In genomic region chr20:58129736-58130135, GRCh38 we compare ENCODE assay signal across 2 cellular contexts.
TF ChIP-seq lines count a peak whose summit lies in the region.

No MANE protein-coding gene starts in this region.

TF ChIP-seq in GM23338, 12 proteins besides CTCF, POLR2A, EP300 and RAD21:
- TF ChIP-seq REST (IDR thresholded peaks at IDR 0.05; ENCODE audit: unreplicated experiment) (no peak), JUNB (IDR thresholded peaks at IDR 0.05; ENCODE audit: unreplicated experiment) (no peak), EZH2phosphoT487 (IDR thresholded peaks at IDR 0.05; ENCODE audit: unreplicated experiment) (no peak), EZH2 (IDR thresholded peaks at IDR 0.05; ENCODE audit: low read depth, unreplicated experiment) (no peak), ZNF462 (CRISPR knock-in tag; IDR thresholded peaks at IDR 0.05) (no peak), POLR2AphosphoS5 (IDR thresholded peaks at IDR 0.05; ENCODE audit: low read depth) (no peak), ZNF331 (CRISPR knock-in tag; IDR thresholded peaks at IDR 0.05; ENCODE audit: low read depth) (no peak), STAT1 (IDR thresholded peaks at IDR 0.05; ENCODE audit: unreplicated experiment) (no peak), ZNF114 (CRISPR knock-in tag; IDR thresholded peaks at IDR 0.05) (no peak), NANOG (IDR thresholded peaks at IDR 0.05; ENCODE audit: borderline replicate concordance) (no peak), CREB1 (CRISPR knock-in tag; IDR thresholded peaks at IDR 0.05; ENCODE audit: low read depth) (no peak)
- TF ChIP-seq, protein P1, sequence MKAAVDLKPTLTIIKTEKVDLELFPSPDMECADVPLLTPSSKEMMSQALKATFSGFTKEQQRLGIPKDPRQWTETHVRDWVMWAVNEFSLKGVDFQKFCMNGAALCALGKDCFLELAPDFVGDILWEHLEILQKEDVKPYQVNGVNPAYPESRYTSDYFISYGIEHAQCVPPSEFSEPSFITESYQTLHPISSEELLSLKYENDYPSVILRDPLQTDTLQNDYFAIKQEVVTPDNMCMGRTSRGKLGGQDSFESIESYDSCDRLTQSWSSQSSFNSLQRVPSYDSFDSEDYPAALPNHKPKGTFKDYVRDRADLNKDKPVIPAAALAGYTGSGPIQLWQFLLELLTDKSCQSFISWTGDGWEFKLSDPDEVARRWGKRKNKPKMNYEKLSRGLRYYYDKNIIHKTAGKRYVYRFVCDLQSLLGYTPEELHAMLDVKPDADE (IDR thresholded peaks at IDR 0.05), result no peak

TF ChIP-seq in HepG2, 621 proteins besides CTCF, POLR2A, EP300 and RAD21:
- TF ChIP-seq HNRNPLL (IDR thresholded peaks at IDR 0.05; ENCODE audit: low read depth, low read length, poor library complexity, severe bottlenecking), result peak; percentile 22
- TF ChIP-seq, protein P2, sequence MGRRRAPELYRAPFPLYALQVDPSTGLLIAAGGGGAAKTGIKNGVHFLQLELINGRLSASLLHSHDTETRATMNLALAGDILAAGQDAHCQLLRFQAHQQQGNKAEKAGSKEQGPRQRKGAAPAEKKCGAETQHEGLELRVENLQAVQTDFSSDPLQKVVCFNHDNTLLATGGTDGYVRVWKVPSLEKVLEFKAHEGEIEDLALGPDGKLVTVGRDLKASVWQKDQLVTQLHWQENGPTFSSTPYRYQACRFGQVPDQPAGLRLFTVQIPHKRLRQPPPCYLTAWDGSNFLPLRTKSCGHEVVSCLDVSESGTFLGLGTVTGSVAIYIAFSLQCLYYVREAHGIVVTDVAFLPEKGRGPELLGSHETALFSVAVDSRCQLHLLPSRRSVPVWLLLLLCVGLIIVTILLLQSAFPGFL (CRISPR knock-in tag; IDR thresholded peaks at IDR 0.05), result no peak
